In genomic region chr9:138022756-138023393, GRCh38 we compare ENCODE assay signal across 9 cellular contexts.
DNase-seq lines count a peak whose midpoint lies in the region; ATAC-seq, FAIRE-seq and TF ChIP-seq lines count a peak whose summit lies in the region.
"Had no signal": no experiment of that assay in that cellular context is flagged by ENCODE, and none has a peak within 500 bp of the region (broad histone marks: within the 10 kb centered on the region; RNA-seq: fewer than 3 reads in every experiment).

No MANE protein-coding gene starts in this region.

- no peak overlapping the region for H3K27ac ChIP-seq in BLaER1 treated with 17β-estradiol and CSF1 and Interleukin-3, amounts not matched to agents 10 nM and 100 nM
- H3K27ac ChIP-seq in GM23338 (ENCODE audit: low read depth) (no peak overlapping the region), coronary artery (no peak overlapping the region), neural progenitor cell (no peak overlapping the region)

- no peak for TF ChIP-seq POLR2A in H54 (IDR thresholded peaks at IDR 0.05; ENCODE audit: low read depth, low read length)

- no peak for FAIRE-seq in H54 (lab: Jason Lieb, UNC)

- peaks cover 11% of the 10 kb centered on the region; the same call in 2 of the 3 replicates for H3K36me3 Mint-ChIP-seq in GM23338 (ENCODE audit: low read depth)
- H3K36me3 Mint-ChIP-seq in neural progenitor cell, result no peaks in the 10 kb centered on the region

- H3K9me3 ChIP-seq in BLaER1 treated with 17β-estradiol and CSF1 and Interleukin-3, amounts not matched to agents 10 nM and 100 nM (replicated peaks in 1 of 11), result no peaks in the 10 kb centered on the region
- no peaks in the 10 kb centered on the region for H3K9me3 ChIP-seq in neural progenitor cell (ENCODE audit: low read depth)

- H3K9me2 ChIP-seq in GM23338 (ENCODE audit: insufficient read depth), result no peaks in the 10 kb centered on the region

- peak overlapping the region; percentile 32 to 52 (median 41); a peak in 21 of 22 replicates for H3K4me2 ChIP-seq in BLaER1 treated with 17β-estradiol and CSF1 and Interleukin-3, amounts not matched to agents 10 nM and 100 nM
- peak overlapping the region; percentile 84 for H3K4me2 ChIP-seq in GM23338
- H3K4me2 ChIP-seq in neural progenitor cell, result peak overlapping the region; percentile 76

- peak overlapping the region; percentile 62; the same call in 2 of the 3 replicates for H3K4me3 Mint-ChIP-seq in GM23338
- H3K4me3 Mint-ChIP-seq in neural progenitor cell, result no peak overlapping the region

- H2AFZ ChIP-seq in GM23338 (peak overlapping the region; percentile 66), neural progenitor cell (replicated peaks) (peak overlapping the region; percentile 97)

- H3K27me3 Mint-ChIP-seq in GM23338 (ENCODE audit: insufficient read depth, low read depth, poor library complexity), result peaks cover 11% of the 10 kb centered on the region
- H3K27me3 Mint-ChIP-seq in neural progenitor cell (ENCODE audit: insufficient read depth, low read depth), result peaks cover 35% of the 10 kb centered on the region

- ATAC-seq in GM23338, result peak; percentile 69

- peak overlapping the region in 5 of 10 experiments; percentile 11 to 44 (median 18); a peak in 6 of 20 replicates for H3K4me3 ChIP-seq in BLaER1 treated with 17β-estradiol and CSF1 and Interleukin-3, amounts not matched to agents 10 nM and 100 nM
- H3K4me3 ChIP-seq in GM23338 (peak overlapping the region; percentile 61), coronary artery (peak overlapping the region; percentile 47), neural progenitor cell (peak overlapping the region; percentile 52)

- H3K9me3 Mint-ChIP-seq in GM23338, result no peaks in the 10 kb centered on the region
- H3K9me3 Mint-ChIP-seq in neural progenitor cell, result no peaks in the 10 kb centered on the region

- H3K27ac Mint-ChIP-seq in GM23338 (no peak overlapping the region), neural progenitor cell (no peak overlapping the region)

- H4K20me1 ChIP-seq in BLaER1 treated with 17β-estradiol and CSF1 and Interleukin-3, amounts not matched to agents 10 nM and 100 nM, result peaks cover 0 to 50% (median 13%) of the 10 kb centered on the region in 11 experiments; a peak in 9 of 22 replicates
- H4K20me1 ChIP-seq in GM23338 (replicated peaks; ENCODE audit: insufficient read depth), result no peaks in the 10 kb centered on the region
- H4K20me1 ChIP-seq in neural progenitor cell (ENCODE audit: low read depth), result peaks cover 2% of the 10 kb centered on the region

- no peaks in the 10 kb centered on the region for H3K36me3 ChIP-seq in BLaER1 treated with 17β-estradiol and CSF1 and Interleukin-3, amounts not matched to agents 10 nM and 100 nM
- H3K36me3 ChIP-seq in GM23338 (ENCODE audit: insufficient read depth) (no peaks in the 10 kb centered on the region), neural progenitor cell (no peaks in the 10 kb centered on the region)

- H3F3A ChIP-seq in GM23338 (replicated peaks; ENCODE audit: low read depth), result no peaks in the 10 kb centered on the region; the same call in 1 of the 2 replicates
- H3F3A ChIP-seq in neural progenitor cell (ENCODE audit: low read depth), result peaks cover 2% of the 10 kb centered on the region

- no peaks in the 10 kb centered on the region for H3K79me2 ChIP-seq in GM23338 (replicated peaks; ENCODE audit: insufficient read depth)
- H3K79me2 ChIP-seq in neural progenitor cell (ENCODE audit: low read depth), result no peaks in the 10 kb centered on the region

- H3K9ac ChIP-seq in BLaER1 treated with 17β-estradiol and CSF1 and Interleukin-3, amounts not matched to agents 10 nM and 100 nM, result no peak overlapping the region
- no peak overlapping the region for H3K9ac ChIP-seq in neural progenitor cell

- peaks cover 54 to 70% (median 65%) of the 10 kb centered on the region in 11 experiments for H3K27me3 ChIP-seq in BLaER1 treated with 17β-estradiol and CSF1 and Interleukin-3, amounts not matched to agents 10 nM and 100 nM
- H3K27me3 ChIP-seq in GM23338 (ENCODE audit: insufficient read depth) (peaks cover 8% of the 10 kb centered on the region), neural progenitor cell (peaks cover 37% of the 10 kb centered on the region)

- H3K4me1 ChIP-seq in BLaER1 treated with 17β-estradiol and CSF1 and Interleukin-3, amounts not matched to agents 10 nM and 100 nM, result peaks cover 8 to 27% (median 18%) of the 10 kb centered on the region in 10 experiments; a peak in 13 of 20 replicates
- H3K4me1 ChIP-seq in GM23338 (ENCODE audit: insufficient read depth) (no peaks in the 10 kb centered on the region), neural progenitor cell (no peaks in the 10 kb centered on the region)

- H3K4me1 Mint-ChIP-seq in GM23338, result peaks cover 3% of the 10 kb centered on the region
- H3K4me1 Mint-ChIP-seq in neural progenitor cell, result no peaks in the 10 kb centered on the region

- in situ Hi-C loops in GM13977 (cut with MboI; ENCODE audit: low pct_unique_long_range_greater_than_20kb, low sequenced_read_pairs, unreplicated experiment), result no loop called here

- TF ChIP-seq CTCF in GM23338 (conservative IDR thresholded peaks at IDR 0.05; ENCODE audit: low read depth in 2 of 2), result peak in 1 of 2 experiments; percentile 20; a peak in 1 of 4 replicates
- no peak for TF ChIP-seq CTCF in coronary artery (IDR thresholded peaks at IDR 0.05)
- TF ChIP-seq CTCF in neural progenitor cell (IDR thresholded peaks at IDR 0.05), result no peak
- TF ChIP-seq CTCF in GM13977 (IDR thresholded peaks at IDR 0.05; ENCODE audit: extremely low read depth, insufficient read depth, missing control alignments), result no peak

- DNase-seq in GM23338 (ENCODE audit: low spot score), result peak; percentile 73
- no peak for DNase-seq in coronary artery (ENCODE audit: low spot score)
- peak; percentile 63 for DNase-seq in neural progenitor cell (ENCODE audit: low spot score)
- no peak for DNase-seq in A172 (ENCODE audit: low spot score)
- DNase-seq in GM13977 (ENCODE audit: low spot score), result no peak
- no peak for DNase-seq in globus pallidus (ENCODE audit: low spot score)
- no peak for DNase-seq in H54 (ENCODE audit: insufficient read length, low spot score)
- DNase-seq: central memory CD4-positive, alpha-beta T cell had no signal

TF ChIP-seq in GM23338, 12 proteins besides CTCF, POLR2A, EP300 and RAD21:
- TF ChIP-seq POLR2AphosphoS5 (IDR thresholded peaks at IDR 0.05; ENCODE audit: low read depth) (peak; percentile 32; the same call in 1 of the 2 replicates), ZNF331 (CRISPR knock-in tag; IDR thresholded peaks at IDR 0.05; ENCODE audit: low read depth) (no peak)

Comparison
In these comparisons a context has a peak if more than half of its experiments do, and no peak if none do; other contexts are left out.
1. DNase-seq: peak in GM23338 (single experiment) and neural progenitor cell (single experiment); none in coronary artery (single experiment), A172 (single experiment), GM13977 (single experiment), globus pallidus (single experiment) and H54 (single experiment).
2. Peak in every context shown above with its lines, with median percentiles within 50 percentile points of each other: H3K4me2 ChIP-seq.